In the genomic region with DNA sequence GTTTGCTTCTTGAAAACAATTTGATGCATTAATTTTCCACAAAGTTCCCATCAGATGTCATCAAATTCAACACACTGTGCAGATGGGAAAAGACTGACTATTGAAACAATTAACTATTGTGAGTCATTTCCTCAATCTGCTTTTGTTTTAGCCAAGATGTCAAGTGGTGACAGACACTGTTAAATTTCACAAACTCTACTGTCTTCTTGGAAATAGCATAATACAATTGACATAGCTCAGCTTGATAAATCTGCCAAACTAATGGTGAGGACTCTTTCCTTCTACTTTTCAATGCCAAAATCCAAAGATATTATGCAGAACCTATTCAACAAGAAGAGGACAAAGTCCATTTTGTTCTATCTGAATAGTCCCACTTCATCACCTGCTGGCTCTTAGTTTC, we compare ENCODE assay signal across 18 cellular contexts.
A peak's percentile ranks its signal among the peaks of the same experiment; 100 is the strongest.
DNase-seq lines count a peak whose midpoint lies in the region; ATAC-seq and TF ChIP-seq lines count a peak whose summit lies in the region.
"Had no signal": no experiment of that assay in that cellular context is flagged by ENCODE, and none has a peak within 500 bp of the region (broad histone marks: within the 10 kb centered on the region; RNA-seq: fewer than 3 reads in every experiment).

No MANE protein-coding gene starts in this region.

- TF ChIP-seq RAD21 in SK-N-SH (IDR thresholded peaks at IDR 0.05; ENCODE audit: low read length), result no peak

- TF ChIP-seq CTCF in SK-N-SH (IDR thresholded peaks at IDR 0.05) (no peak), Peyer's patch (IDR thresholded peaks at IDR 0.05) (no peak), mammary epithelial cell (conservative IDR thresholded peaks at IDR 0.05 in 1 of 2, IDR thresholded peaks at IDR 0.05 in 1 of 2; ENCODE audit: extremely low read depth in 1 of 2, insufficient read depth in 1 of 2, low read depth in 1 of 2, low read length in 2 of 2) (no peak), GM10266 (IDR thresholded peaks at IDR 0.05; ENCODE audit: control insufficient read depth, insufficient read depth, low read depth, missing control alignments) (no peak)

- H4K20me1 ChIP-seq in SK-N-SH (ENCODE audit: insufficient read depth) (no peaks in the 10 kb centered on the region), mammary epithelial cell (ENCODE audit: insufficient read depth, low read length) (no peaks in the 10 kb centered on the region)

- H3K36me3 ChIP-seq in SK-N-SH (replicated peaks in 1 of 2; ENCODE audit: control insufficient read depth in 1 of 2, insufficient read depth in 2 of 2, low read length in 1 of 2) (no peaks in the 10 kb centered on the region), Peyer's patch (no peaks in the 10 kb centered on the region), mammary epithelial cell (ENCODE audit: insufficient read depth, low read length) (no peaks in the 10 kb centered on the region)
- H3K36me3 ChIP-seq: BE2C had no signal

- in situ Hi-C loops in mammary epithelial cell (cut with MboI; ENCODE audit: low sequenced_read_pairs in 2 of 2), result no loop called here

- no peaks in the 10 kb centered on the region for H3K9me3 ChIP-seq in SK-N-SH
- H3K9me3 ChIP-seq in Peyer's patch, result no peaks in the 10 kb centered on the region
- no peaks in the 10 kb centered on the region for H3K9me3 ChIP-seq in mammary epithelial cell (replicated peaks; ENCODE audit: insufficient read depth, low read length)
- H3K9me3 ChIP-seq: BE2C had no signal

- no peaks in the 10 kb centered on the region for H3F3A ChIP-seq in SK-N-SH (replicated peaks; ENCODE audit: insufficient read depth)

- no peak overlapping the region for H3K4me2 ChIP-seq in SK-N-SH
- H3K4me2 ChIP-seq in mammary epithelial cell (ENCODE audit: insufficient read depth, low read depth, low read length), result no peak overlapping the region

- H3K79me2 ChIP-seq in SK-N-SH (ENCODE audit: insufficient read depth) (no peaks in the 10 kb centered on the region), mammary epithelial cell (ENCODE audit: insufficient read depth, low read length) (no peaks in the 10 kb centered on the region)

- DNase-seq in A172 (ENCODE audit: low spot score), result peak; percentile 43
- DNase-seq in HT1080 (ENCODE audit: low read depth), result peak; percentile 12
- DNase-seq in SK-N-SH, result no peak
- DNase-seq in globus pallidus (ENCODE audit: low spot score), result peak; percentile 34
- no peak for DNase-seq in Peyer's patch
- no peak for DNase-seq in stimulated activated naive CD8-positive, alpha-beta T cell treated with anti-CD3 and anti-CD28 coated beads, Interleukin-15, Interleukin-2, amounts not matched to agents 100 U/mL and 50 U/mL, for 24 hours
- DNase-seq in mammary epithelial cell, result no peak
- DNase-seq in GM10266 (ENCODE audit: extremely low spot score), result no peak
- DNase-seq: 8988T; BE2C; CD4-positive, alpha-beta memory T cell; COR-L47; DMS153; GF-D8 had no signal

- H3K27me3 ChIP-seq in SK-N-SH (ENCODE audit: insufficient read depth), result no peaks in the 10 kb centered on the region
- H3K27me3 ChIP-seq in Peyer's patch, result no peaks in the 10 kb centered on the region
- no peaks in the 10 kb centered on the region for H3K27me3 ChIP-seq in mammary epithelial cell (ENCODE audit: insufficient read depth, low read length)
- H3K27me3 ChIP-seq: BE2C had no signal

- POLR2A ChIA-PET in SK-N-SH (lab: Yijun Ruan, JAX), result no interaction called here

- CTCF ChIA-PET in SK-N-SH (lab: Yijun Ruan, JAX), result interaction anchor here (1.4 kb wide), 1 partner anchor 686 kb away, joined by 3 read pairs; no protein-coding TSS in a partner anchor
- CTCF ChIA-PET in mammary epithelial cell (lab: Charles Lee; ENCODE audit: low non-redundant PET), result interaction anchor here (0.6 kb wide), 2 partner anchors 214 to 698 kb away, joined by 3 to 5 read pairs; no protein-coding TSS in a partner anchor

- intact Hi-C loops in mammary epithelial cell (cut with micrococcal nuclease), result no loop called here

- H3K9me2 ChIP-seq in SK-N-SH, result no peaks in the 10 kb centered on the region

- dilution Hi-C loops in mammary epithelial cell (cut with HindIII; ENCODE audit: low sequenced_read_pairs), result no loop called here

- H3K27ac ChIP-seq in SK-N-SH (ENCODE audit: low read depth in 2 of 2, low read length in 1 of 2) (no peak overlapping the region), Peyer's patch (no peak overlapping the region), mammary epithelial cell (ENCODE audit: insufficient read depth, low read depth, low read length) (no peak overlapping the region)
- H3K27ac ChIP-seq: C4-2B, HL-60 had no signal

- 0 out of 4 replicates have a peak, but pooled peaks of 1 of the 2 experiments have one; percentile 14 for TF ChIP-seq EP300 in SK-N-SH (IDR thresholded peaks at IDR 0.05; ENCODE audit: borderline replicate concordance in 1 of 2, low read depth in 1 of 2, low read length in 1 of 2)

- H3K9ac ChIP-seq in SK-N-SH (no peak overlapping the region), mammary epithelial cell (ENCODE audit: insufficient read depth, low read length) (no peak overlapping the region)

- H3K4me1 ChIP-seq in SK-N-SH (ENCODE audit: control insufficient read depth in 1 of 2, insufficient read depth in 2 of 2, low read depth in 1 of 2, low read length in 1 of 2) (no peaks in the 10 kb centered on the region), Peyer's patch (no peaks in the 10 kb centered on the region), mammary epithelial cell (ENCODE audit: insufficient read depth, low read length) (no peaks in the 10 kb centered on the region)
- H3K4me1 ChIP-seq: BE2C had no signal

- TF ChIP-seq POLR2A in Peyer's patch (IDR thresholded peaks at IDR 0.05), result no peak

- no peak for ATAC-seq in stimulated activated naive CD8-positive, alpha-beta T cell treated with anti-CD3 and anti-CD28 coated beads, Interleukin-15, Interleukin-2, amounts not matched to agents 100 U/mL and 50 U/mL, for 24 hours
- ATAC-seq: HCT116, K562 had no signal

- no peak overlapping the region for H2AFZ ChIP-seq in SK-N-SH (ENCODE audit: low read depth)
- no peak overlapping the region for H2AFZ ChIP-seq in mammary epithelial cell (ENCODE audit: low read depth, low read length)

- BruUV-seq in mammary epithelial cell (replicated peaks; lab: Mats Ljungman, UMichigan), result no TSS peak

- no peak overlapping the region for H3K4me3 ChIP-seq in SK-N-SH (ENCODE audit: low read depth in 2 of 2, low read length in 1 of 2)
- no peak overlapping the region for H3K4me3 ChIP-seq in Peyer's patch
- no peak overlapping the region for H3K4me3 ChIP-seq in mammary epithelial cell (replicated peaks in 1 of 3; ENCODE audit: insufficient read depth in 1 of 3, low read depth in 2 of 3, low read length in 3 of 3)
- H3K4me3 ChIP-seq: K562 had no signal

TF ChIP-seq in SK-N-SH, 30 proteins besides CTCF, POLR2A, EP300 and RAD21:
- TF ChIP-seq TCF12 (IDR thresholded peaks at IDR 0.05) (peak; percentile 69), JUND (IDR thresholded peaks at IDR 0.05) (peak; percentile 17; the same call in 1 of the 2 replicates)
- TF ChIP-seq, protein P1, sequence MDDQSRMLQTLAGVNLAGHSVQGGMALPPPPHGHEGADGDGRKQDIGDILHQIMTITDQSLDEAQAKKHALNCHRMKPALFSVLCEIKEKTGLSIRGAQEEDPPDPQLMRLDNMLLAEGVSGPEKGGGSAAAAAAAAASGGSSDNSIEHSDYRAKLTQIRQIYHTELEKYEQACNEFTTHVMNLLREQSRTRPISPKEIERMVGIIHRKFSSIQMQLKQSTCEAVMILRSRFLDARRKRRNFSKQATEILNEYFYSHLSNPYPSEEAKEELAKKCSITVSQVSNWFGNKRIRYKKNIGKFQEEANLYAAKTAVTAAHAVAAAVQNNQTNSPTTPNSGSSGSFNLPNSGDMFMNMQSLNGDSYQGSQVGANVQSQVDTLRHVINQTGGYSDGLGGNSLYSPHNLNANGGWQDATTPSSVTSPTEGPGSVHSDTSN (IDR thresholded peaks at IDR 0.05), result peak; percentile 54
- TF ChIP-seq, protein P2, sequence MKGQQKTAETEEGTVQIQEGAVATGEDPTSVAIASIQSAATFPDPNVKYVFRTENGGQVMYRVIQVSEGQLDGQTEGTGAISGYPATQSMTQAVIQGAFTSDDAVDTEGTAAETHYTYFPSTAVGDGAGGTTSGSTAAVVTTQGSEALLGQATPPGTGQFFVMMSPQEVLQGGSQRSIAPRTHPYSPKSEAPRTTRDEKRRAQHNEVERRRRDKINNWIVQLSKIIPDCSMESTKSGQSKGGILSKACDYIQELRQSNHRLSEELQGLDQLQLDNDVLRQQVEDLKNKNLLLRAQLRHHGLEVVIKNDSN (IDR thresholded peaks at IDR 0.05; ENCODE audit: borderline replicate concordance, low read depth), result no peak
- TF ChIP-seq, protein P3, sequence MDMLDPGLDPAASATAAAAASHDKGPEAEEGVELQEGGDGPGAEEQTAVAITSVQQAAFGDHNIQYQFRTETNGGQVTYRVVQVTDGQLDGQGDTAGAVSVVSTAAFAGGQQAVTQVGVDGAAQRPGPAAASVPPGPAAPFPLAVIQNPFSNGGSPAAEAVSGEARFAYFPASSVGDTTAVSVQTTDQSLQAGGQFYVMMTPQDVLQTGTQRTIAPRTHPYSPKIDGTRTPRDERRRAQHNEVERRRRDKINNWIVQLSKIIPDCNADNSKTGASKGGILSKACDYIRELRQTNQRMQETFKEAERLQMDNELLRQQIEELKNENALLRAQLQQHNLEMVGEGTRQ (IDR thresholded peaks at IDR 0.05; ENCODE audit: borderline replicate concordance, low read depth, low read length), result no peak

Comparison
In these comparisons a context has a peak if more than half of its experiments do, and no peak if none do; other contexts are left out.
1. DNase-seq: peak in A172 (single experiment), HT1080 (single experiment) and globus pallidus (single experiment); none in SK-N-SH (single experiment), Peyer's patch (0 of 3), stimulated activated naive CD8-positive, alpha-beta T cell treated with anti-CD3 and anti-CD28 coated beads, Interleukin-15, Interleukin-2, amounts not matched to agents 100 U/mL and 50 U/mL, for 24 hours (single experiment), mammary epithelial cell (single experiment) and GM10266 (single experiment).